Comparison of ENCODE assay signal across 8 cellular contexts in the genomic region with DNA sequence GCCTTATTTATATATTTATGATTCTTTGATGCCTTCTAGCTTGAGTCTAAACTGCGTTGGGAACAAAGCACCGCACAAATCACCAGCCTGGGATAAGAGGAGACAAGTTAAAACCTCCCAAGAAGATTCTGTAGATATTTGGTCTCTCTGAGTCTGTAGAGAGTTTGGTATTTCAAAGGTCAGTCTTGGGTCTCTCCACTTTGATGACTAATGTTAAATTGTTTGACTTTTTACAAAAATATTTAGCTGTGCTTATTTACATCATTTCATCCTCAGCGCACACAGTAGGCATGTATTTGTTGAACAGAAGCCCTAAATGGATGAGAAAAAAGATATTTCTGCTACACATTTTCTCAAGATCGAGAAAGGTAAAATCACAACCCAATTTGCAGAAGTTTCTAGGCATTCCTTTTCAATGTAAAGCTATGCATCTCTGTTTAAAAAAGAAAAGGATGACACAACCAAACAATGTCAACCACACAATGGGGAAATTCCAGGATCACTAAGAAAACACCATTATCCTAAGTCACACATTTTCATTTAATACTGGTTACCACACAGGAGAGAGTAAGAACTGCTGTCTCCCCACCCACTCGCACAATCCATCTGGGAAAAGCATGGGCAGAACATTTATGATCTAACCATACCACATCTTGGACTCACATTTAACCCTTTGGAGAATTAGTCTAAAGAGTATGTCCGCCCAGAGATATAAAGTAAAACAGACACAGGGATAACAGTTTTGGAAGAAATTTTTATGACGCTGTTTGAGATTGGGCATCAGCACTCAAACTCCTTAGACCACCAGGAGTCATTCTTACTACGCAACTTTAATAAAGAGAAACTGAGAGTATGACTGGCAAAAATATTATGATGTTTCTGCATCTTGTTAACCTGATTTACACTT. TPM values are rescaled to one million over a fixed set of nuclear protein-coding genes. Genes with fewer than 3 reads are reported as not detected.
A peak's percentile ranks its signal among the peaks of the same experiment; 100 is the strongest.
DNase-seq lines count a peak whose midpoint lies in the region; ATAC-seq and TF ChIP-seq lines count a peak whose summit lies in the region.

No MANE protein-coding gene starts in this region.

- H3K4me3 ChIP-seq in OCI-LY3 (ENCODE audit: low read length) (peak overlapping the region; percentile 78), muscle layer of colon (ENCODE audit: low read depth in 1 of 2, low read length in 2 of 2) (peak overlapping the region; percentile 72 to 84)

- peak overlapping the region; percentile 95 for H3K4me2 ChIP-seq in OCI-LY3 (ENCODE audit: low read length)

- H3K27me3 ChIP-seq in OCI-LY3 (ENCODE audit: low read depth, low read length), result no peaks in the 10 kb centered on the region
- no peaks in the 10 kb centered on the region for H3K27me3 ChIP-seq in muscle layer of colon (ENCODE audit: control insufficient read depth in 1 of 2, insufficient read depth in 2 of 2, low read length in 2 of 2)

- H3K9ac ChIP-seq in OCI-LY3 (ENCODE audit: low read length) (peak overlapping the region; percentile 92), muscle layer of colon (ENCODE audit: low read length) (peak overlapping the region; percentile 74)

- H4K20me1 ChIP-seq in OCI-LY3 (ENCODE audit: insufficient read depth, low read length), result peaks cover 54% of the 10 kb centered on the region

- peaks cover 37% of the 10 kb centered on the region for H3K36me3 ChIP-seq in OCI-LY3 (replicated peaks; ENCODE audit: low read depth, low read length)
- no peaks in the 10 kb centered on the region for H3K36me3 ChIP-seq in muscle layer of colon (ENCODE audit: insufficient read depth, low read length)

- H3K27ac ChIP-seq in OCI-LY3 (ENCODE audit: low read length) (0 out of 2 replicates have a peak overlapping the region, but pooled peaks have one; percentile 85), cingulate gyrus (ENCODE audit: low read depth, low read length) (peak overlapping the region; percentile 81), muscle layer of colon (ENCODE audit: low read depth, low read length) (peak overlapping the region; percentile 75)

- H3K4me1 ChIP-seq in OCI-LY3 (ENCODE audit: low read length) (peaks cover 24% of the 10 kb centered on the region), muscle layer of colon (ENCODE audit: insufficient read depth, low read length) (peaks cover 33% of the 10 kb centered on the region)

- ATAC-seq in left lobe of liver, result no peak

- peaks cover 91% of the 10 kb centered on the region for H3K79me2 ChIP-seq in OCI-LY3 (ENCODE audit: low read length)

- H3K9me3 ChIP-seq in OCI-LY3 (ENCODE audit: insufficient read depth, low read length) (no peaks in the 10 kb centered on the region), muscle layer of colon (ENCODE audit: low read length) (no peaks in the 10 kb centered on the region)

- peak; percentile 66 for DNase-seq in DMS 273 (lab: John Stamatoyannopoulos, UW; ENCODE audit: unreplicated experiment)
- DNase-seq in DMS 273 treated with DMSO at 0.1 percent for 48 hours (lab: John Stamatoyannopoulos, UW), result no peak
- DNase-seq in left lobe of liver (ENCODE audit: low spot score), result no peak
- no peak for DNase-seq in NCI-H1930 (lab: John Stamatoyannopoulos, UW)
- DNase-seq in NCI-H446 treated with DMSO at 0.1 percent for 48 hours (lab: John Stamatoyannopoulos, UW), result no peak

- no peak for TF ChIP-seq CTCF in OCI-LY3 (IDR thresholded peaks at IDR 0.05; ENCODE audit: low read depth, low read length)

- no peak overlapping the region for H2AFZ ChIP-seq in OCI-LY3 (ENCODE audit: low read depth, low read length)

RNA-seq across cellular contexts. Expression of a gene that starts 4.4 kb away (rescaled TPM):
- 15.3 TPM for total RNA-seq in left lobe of liver
